Comparison of ENCODE assay signal across 13 cellular contexts in genomic region chr3:128274837-128275236, GRCh38.
DNase-seq lines count a peak whose midpoint lies in the region; ATAC-seq, FAIRE-seq and TF ChIP-seq lines count a peak whose summit lies in the region.
"Had no signal": no experiment of that assay in that cellular context is flagged by ENCODE, and none has a peak within 500 bp of the region (broad histone marks: within the 10 kb centered on the region; RNA-seq: fewer than 3 reads in every experiment).

No MANE protein-coding gene starts in this region.

- H3K56ac ChIP-seq in IMR-90 (ENCODE audit: extremely low read depth, insufficient read depth, low read length) = no peak overlapping the region

- no peak for TF ChIP-seq POLR2A in IMR-90 (IDR thresholded peaks at IDR 0.05; ENCODE audit: low read depth, low read length)

- 80% methylated on average over 1 of the region's 7 CpGs; no CpG with 5 or more reads in 1 of the 2 experiments for WGBS in IMR-90 (ENCODE audit: extremely low coverage in 2 of 2, insufficient read length in 1 of 2), 2 experiments
- 95 to 98% (median 97%) methylated on average over 7 of the region's 7 CpGs for WGBS in small intestine, 3 donors

- peak overlapping the region; percentile 0; the same call in 1 of the 2 replicates for H3K4me2 ChIP-seq in IMR-90 (ENCODE audit: low read depth, low read length)

- H2AK5ac ChIP-seq in IMR-90 (ENCODE audit: low read depth, low read length) = peak overlapping the region; percentile 92

- in situ Hi-C loops in IMR-90 (cut with MboI; ENCODE audit: low sequenced_read_pairs) = no loop called here

- CTCF ChIA-PET in IMR-90 (lab: Yijun Ruan, JAX) = interaction anchor here (1.4 kb wide), 1 partner anchor 104 kb away, joined by 4 read pairs; no protein-coding TSS in a partner anchor

- H3K4ac ChIP-seq in IMR-90 (ENCODE audit: low read depth, low read length) = peak overlapping the region; percentile 86

- H2BK20ac ChIP-seq in IMR-90 (ENCODE audit: low read depth, low read length) = peak overlapping the region; percentile 90

- peak overlapping the region; percentile 76 for H2AK9ac ChIP-seq in IMR-90 (replicated peaks; ENCODE audit: low read depth, low read length, poor library complexity)

- H2AFZ ChIP-seq in IMR-90 (replicated peaks; ENCODE audit: low read length, poor library complexity) = peak overlapping the region; percentile 78

- POLR2A ChIA-PET in IMR-90 (lab: Charles Lee; ENCODE audit: unreplicated experiment) = no interaction called here

- intact Hi-C loops in IMR-90 (cut with micrococcal nuclease) = no loop called here

- dilution Hi-C loops in IMR-90 (cut with HindIII; ENCODE audit: low sequenced_read_pairs, unreplicated experiment) = no loop called here

- H2BK5ac ChIP-seq in IMR-90 (ENCODE audit: low read depth, low read length, poor library complexity, severe bottlenecking) = peak overlapping the region; percentile 58

- no TSS peak for BruUV-seq in IMR-90 (replicated peaks; lab: Mats Ljungman, UMichigan)

- no peak for FAIRE-seq in small intestine (lab: Jason Lieb, UNC)

- H3K27me3 ChIP-seq in IMR-90 (ENCODE audit: control insufficient read depth, insufficient read depth, low read length) (no peaks in the 10 kb centered on the region), small intestine (ENCODE audit: control insufficient read depth in 2 of 2, insufficient read depth in 2 of 2, low read length in 2 of 2) (no peaks in the 10 kb centered on the region)
- H3K27me3 ChIP-seq: neutrophil had no signal

- H4K8ac ChIP-seq in IMR-90 (ENCODE audit: low read depth in 2 of 2, low read length in 2 of 2) = peak overlapping the region; percentile 16 to 68; a peak in 2 of 4 replicates

- peaks cover 2 to 27% of the 10 kb centered on the region in 2 experiments; a peak in 1 of 4 replicates for H3K79me1 ChIP-seq in IMR-90 (ENCODE audit: low read depth in 1 of 2, low read length in 2 of 2)

- peak overlapping the region; percentile 72 for H3K14ac ChIP-seq in IMR-90 (replicated peaks; ENCODE audit: low read depth, low read length)

- ATAC-seq in IMR-90 (ENCODE audit: low read depth) (peak; percentile 68), GM21529 (IDR thresholded peaks at IDR 0.05; ENCODE audit: unreplicated experiment) (no peak), HG03469 (IDR thresholded peaks at IDR 0.05; ENCODE audit: unreplicated experiment) (no peak)

- H4K91ac ChIP-seq in IMR-90 (ENCODE audit: insufficient read depth, low read depth, low read length) = peak overlapping the region; percentile 80; the same call in 1 of the 2 replicates

- no peak for TF ChIP-seq CTCF in AG09309 (IDR thresholded peaks at IDR 0.05; ENCODE audit: control insufficient read depth, insufficient read depth, low read depth, low read length, missing control alignments)
- TF ChIP-seq CTCF in IMR-90 (conservative IDR thresholded peaks at IDR 0.05; ENCODE audit: low read depth, low read length) = peak; percentile 19; the same call in 1 of the 2 replicates

- peak overlapping the region; percentile 31; the same call in 1 of the 2 replicates for H3K23ac ChIP-seq in IMR-90 (ENCODE audit: low read depth, low read length)

- no peak for TF ChIP-seq RAD21 in IMR-90 (IDR thresholded peaks at IDR 0.05; ENCODE audit: low read length)

- H3K36me3 ChIP-seq in IMR-90 (ENCODE audit: control insufficient read depth, insufficient read depth, low read length) (no peaks in the 10 kb centered on the region), small intestine (ENCODE audit: control insufficient read depth in 2 of 2, insufficient read depth in 2 of 2, low read length in 2 of 2) (no peaks in the 10 kb centered on the region)
- H3K36me3 ChIP-seq: neutrophil had no signal

- H3K9ac ChIP-seq in IMR-90 (ENCODE audit: low read depth, low read length) = no peak overlapping the region

- peak overlapping the region; percentile 87 for H2BK120ac ChIP-seq in IMR-90 (ENCODE audit: low read depth, low read length)

- H4K20me1 ChIP-seq in IMR-90 (ENCODE audit: insufficient read depth, low read length) = peaks cover 6% of the 10 kb centered on the region; the same call in 1 of the 2 replicates

- H3K4me3 ChIP-seq in AG09309 (ENCODE audit: control insufficient read depth, low read depth, low read length) = no peak overlapping the region
- H3K4me3 ChIP-seq in IMR-90 (ENCODE audit: insufficient read depth, low read depth, low read length) = no peak overlapping the region
- no peak overlapping the region for H3K4me3 ChIP-seq in small intestine (ENCODE audit: low read depth in 1 of 2, low read length in 2 of 2)

- peak overlapping the region; percentile 49; the same call in 1 of the 3 replicates for H2BK15ac ChIP-seq in IMR-90 (ENCODE audit: low read depth, low read length)

- peak overlapping the region; percentile 2 for H4K5ac ChIP-seq in IMR-90 (ENCODE audit: low read depth, low read length)

- H3K9me3 ChIP-seq in IMR-90 (ENCODE audit: control insufficient read depth, insufficient read depth, low read length) = no peaks in the 10 kb centered on the region
- no peaks in the 10 kb centered on the region for H3K9me3 ChIP-seq in small intestine (ENCODE audit: control insufficient read depth, low read depth)
- H3K9me3 ChIP-seq: neutrophil had no signal

- DNase-seq in AG09309 (ENCODE audit: low read depth) (peak; percentile 53), IMR-90 (peak; percentile 96), dedifferentiated amniotic fluid mesenchymal stem cell (ENCODE audit: extremely low spot score) (peak; percentile 39), kidney tubule cell (ENCODE audit: low spot score) (peak; percentile 83), small intestine (no peak), NCI-H187 (lab: John Stamatoyannopoulos, UW) (no peak)
- DNase-seq: activated naive CD8-positive, alpha-beta T cell treated with anti-CD3 and anti-CD28 coated beads, Interleukin-2, amount 50 U/mL, for 24 hours; NCI-H1105 treated with DMSO at 0.1 percent for 48 hours; NK-92 treated with Interleukin-12 subunit alpha and Interleukin-12 subunit beta, amount 100 ng/mL, for 24 hours had no signal

- H3K27ac ChIP-seq in IMR-90 (ENCODE audit: insufficient read depth, low read length) (peak overlapping the region; percentile 28; the same call in 1 of the 2 replicates), small intestine (ENCODE audit: low read depth in 1 of 2, low read length in 1 of 2) (no peak overlapping the region)
- H3K27ac ChIP-seq: C4-2B, neutrophil had no signal

- H3K4me1 ChIP-seq in IMR-90 (ENCODE audit: control insufficient read depth, insufficient read depth, low read length) (peaks cover 34% of the 10 kb centered on the region), small intestine (ENCODE audit: control insufficient read depth in 2 of 2, insufficient read depth in 1 of 2, low read depth in 1 of 2, low read length in 1 of 2) (no peaks in the 10 kb centered on the region)

- peaks cover 31% of the 10 kb centered on the region for H3K9me1 ChIP-seq in IMR-90 (ENCODE audit: insufficient read depth, low read length)

- peak overlapping the region; percentile 59 for H3K18ac ChIP-seq in IMR-90 (ENCODE audit: low read depth, low read length)

TF ChIP-seq in IMR-90, 13 proteins besides CTCF, POLR2A, EP300 and RAD21:
- TF ChIP-seq RCOR1 (IDR thresholded peaks at IDR 0.05; ENCODE audit: insufficient replicate concordance, low read length) (peak; percentile 57), CEBPB (IDR thresholded peaks at IDR 0.05; ENCODE audit: low read depth, low read length) (peak; percentile 91), SMC3 (IDR thresholded peaks at IDR 0.05; ENCODE audit: low read depth, low read length) (peak; percentile 18; the same call in 1 of the 2 replicates), USF2 (IDR thresholded peaks at IDR 0.05; ENCODE audit: low read depth, low read length) (no peak), FOS (IDR thresholded peaks at IDR 0.05; ENCODE audit: low read depth, low read length) (peak; percentile 81; the same call in 1 of the 2 replicates)

Comparison
In these comparisons a context has a peak if more than half of its experiments do, and no peak if none do; other contexts are left out.
1. DNase-seq: peak in AG09309 (single experiment), IMR-90 (single experiment), dedifferentiated amniotic fluid mesenchymal stem cell (single experiment) and kidney tubule cell (single experiment); none in small intestine (single experiment) and NCI-H187 (0 of 2).